Comparison of ENCODE assay signal across 9 cellular contexts in genomic region chr12:112096667-112097066, GRCh38. TPM values are rescaled to one million over a fixed set of nuclear protein-coding genes. Genes with fewer than 3 reads are reported as not detected.
A peak's percentile ranks its signal among the peaks of the same experiment; 100 is the strongest.
DNase-seq lines count a peak whose midpoint lies in the region; ATAC-seq and TF ChIP-seq lines count a peak whose summit lies in the region.
"Had no signal": no experiment of that assay in that cellular context is flagged by ENCODE, and none has a peak within 500 bp of the region (broad histone marks: within the 10 kb centered on the region; RNA-seq: fewer than 3 reads in every experiment).

No MANE protein-coding gene starts in this region.

- peaks cover 86% of the 10 kb centered on the region for H3K79me2 ChIP-seq in osteoblast (ENCODE audit: insufficient read depth, low read length)

- no peaks in the 10 kb centered on the region for H3K9me3 ChIP-seq in osteoblast (ENCODE audit: low read depth, low read length)

- DNase-seq in M059J (ENCODE audit: low read depth) (peak; percentile 90), brain microvascular endothelial cell (peak; percentile 75), osteoblast (ENCODE audit: insufficient read length, low spot score, missing footprints) (peak; percentile 89), SW480 (ENCODE audit: low spot score) (no peak), globus pallidus (ENCODE audit: low spot score) (no peak), mesothelial cell of epicardium (ENCODE audit: low spot score in 2 of 2, unreplicated experiment in 2 of 2) (no peak)

- no peak overlapping the region for H3K4me3 Mint-ChIP-seq in mesothelial cell of epicardium

- H4K20me1 ChIP-seq in osteoblast (ENCODE audit: insufficient read depth, low read length), result peaks cover 6% of the 10 kb centered on the region

- in situ Hi-C loops in brain microvascular endothelial cell (cut with HindIII; ENCODE audit: low pct_ligation_motif_present, low sequenced_read_pairs), result no loop called here

- H3K27ac ChIP-seq in brain microvascular endothelial cell, result peak overlapping the region; percentile 56
- peak overlapping the region; percentile 62 for H3K27ac ChIP-seq in osteoblast (ENCODE audit: low read depth, low read length)

- H2AFZ ChIP-seq in osteoblast (ENCODE audit: low read length), result no peak overlapping the region

- ATAC-seq in GM18868 (IDR thresholded peaks at IDR 0.05; ENCODE audit: unreplicated experiment) (peak; percentile 67), GM19463 (IDR thresholded peaks at IDR 0.05; ENCODE audit: unreplicated experiment) (no peak)
- ATAC-seq: Right ventricle myocardium inferior had no signal

- no peak overlapping the region for H3K27ac Mint-ChIP-seq in mesothelial cell of epicardium

- H3K4me1 ChIP-seq in osteoblast (ENCODE audit: insufficient read depth, low read length), result peaks cover 20% of the 10 kb centered on the region

- peaks cover 26% of the 10 kb centered on the region for H3K36me3 Mint-ChIP-seq in mesothelial cell of epicardium

- H3K9me3 Mint-ChIP-seq in mesothelial cell of epicardium, result no peaks in the 10 kb centered on the region

- H3K27me3 ChIP-seq in brain microvascular endothelial cell (replicated peaks), result no peaks in the 10 kb centered on the region
- no peaks in the 10 kb centered on the region for H3K27me3 ChIP-seq in osteoblast (ENCODE audit: insufficient read depth, low read length)

- H3K4me1 Mint-ChIP-seq in mesothelial cell of epicardium, result peaks cover 2% of the 10 kb centered on the region

- H3K4me2 ChIP-seq in osteoblast (ENCODE audit: insufficient read depth, low read length), result peak overlapping the region; percentile 31

- H3K27me3 Mint-ChIP-seq in mesothelial cell of epicardium (ENCODE audit: low read depth), result no peaks in the 10 kb centered on the region

- H3K4me3 ChIP-seq in brain microvascular endothelial cell (ENCODE audit: low read depth, low read length) (no peak overlapping the region), osteoblast (ENCODE audit: insufficient read depth, low read length) (no peak overlapping the region)

- TF ChIP-seq CTCF in brain microvascular endothelial cell (IDR thresholded peaks at IDR 0.05; ENCODE audit: low read depth, low read length, missing control alignments) (no peak), osteoblast (IDR thresholded peaks at IDR 0.05; ENCODE audit: extremely low read depth, low read depth, low read length) (no peak), mesothelial cell of epicardium (IDR thresholded peaks at IDR 0.05; ENCODE audit: unreplicated experiment) (no peak)

- H3K36me3 ChIP-seq in brain microvascular endothelial cell (replicated peaks), result peaks cover 24% of the 10 kb centered on the region
- H3K36me3 ChIP-seq in osteoblast (ENCODE audit: insufficient read depth, low read length), result peaks cover 27% of the 10 kb centered on the region

RNA-seq across cellular contexts. Expression of gene NAA25, which starts 11.9 kb away (rescaled TPM):
- total RNA-seq in M059J (2014; rRNA removed; shearing (Covaris generic)), result 12.9 and 17.4 TPM in 2 replicates
- total RNA-seq in osteoblast (20.0 and 20.6 TPM in 2 replicates), mesothelial cell of epicardium (37.3 to 43.8 TPM (median 37.4 TPM) in 3 replicates)

RNA-seq across cellular contexts. Expression of gene TRAFD1, which starts 28.7 kb away (rescaled TPM):
- 30.7 and 55.6 TPM in 2 replicates for total RNA-seq in M059J (2014; rRNA removed; shearing (Covaris generic))
- total RNA-seq in osteoblast (39.8 and 40.5 TPM in 2 replicates), mesothelial cell of epicardium (35.0 to 36.5 TPM (median 36.1 TPM) in 3 replicates)

Comparison
In these comparisons a context has a peak if more than half of its experiments do, and no peak if none do; other contexts are left out.
1. DNase-seq: peak in M059J (single experiment), brain microvascular endothelial cell (single experiment) and osteoblast (single experiment); none in SW480 (single experiment), globus pallidus (single experiment) and mesothelial cell of epicardium (0 of 2).